In genomic region chr4:14152834-14153519, GRCh38 we compare ENCODE assay signal across 12 cellular contexts.
A peak's percentile ranks its signal among the peaks of the same experiment; 100 is the strongest.
DNase-seq lines count a peak whose midpoint lies in the region; ATAC-seq, FAIRE-seq and TF ChIP-seq lines count a peak whose summit lies in the region.
"Had no signal": no experiment of that assay in that cellular context is flagged by ENCODE, and none has a peak within 500 bp of the region (broad histone marks: within the 10 kb centered on the region; RNA-seq: fewer than 3 reads in every experiment).

No MANE protein-coding gene starts in this region.

- no peak for TF ChIP-seq CTCF in GM12878 (IDR thresholded peaks at IDR 0.05 in 2 of 3, conservative IDR thresholded peaks at IDR 0.05 in 1 of 3; ENCODE audit: control insufficient read depth in 2 of 3, extremely low read depth in 1 of 3, insufficient read depth in 1 of 3, low read depth in 3 of 3, low read length in 3 of 3)

- H3K4me3 ChIP-seq in GM12878, result no peak overlapping the region
- H3K4me3 ChIP-seq: skin epidermis had no signal

- FAIRE-seq in GM12878 (lab: Jason Lieb, UNC), result no peak
- FAIRE-seq: keratinocyte had no signal

- peak; percentile 88 for ATAC-seq in GM18907 (IDR thresholded peaks at IDR 0.05; ENCODE audit: unreplicated experiment)
- peak; percentile 64 for ATAC-seq in GM21528 (IDR thresholded peaks at IDR 0.05; ENCODE audit: low FRiP score, unreplicated experiment)
- peak; percentile 59 for ATAC-seq in HG03060 (IDR thresholded peaks at IDR 0.05; ENCODE audit: low read depth, unreplicated experiment)
- peak; percentile 84 for ATAC-seq in GM12878
- ATAC-seq: CD8-positive, alpha-beta T cell; naive thymus-derived CD8-positive, alpha-beta T cell had no signal

- TF ChIP-seq POLR2A in GM12878 (IDR thresholded peaks at IDR 0.05; ENCODE audit: low read depth, low read length), result no peak

- no peak overlapping the region; the same call in 1 of the 2 replicates for H3K27ac ChIP-seq in GM12878 (ENCODE audit: control insufficient read depth, insufficient read depth)
- H3K27ac ChIP-seq: skin epidermis had no signal

- no peaks in the 10 kb centered on the region for H3K36me3 ChIP-seq in GM12878 (ENCODE audit: control insufficient read depth in 2 of 2, insufficient read depth in 2 of 2, low read length in 1 of 2)

- H3K4me1 ChIP-seq in GM12878 (ENCODE audit: control insufficient read depth, insufficient read depth, low read length), result peaks cover 24% of the 10 kb centered on the region

- no peak overlapping the region for H3K9ac ChIP-seq in GM12878 (ENCODE audit: control insufficient read depth, insufficient read depth, low read length)

- no peaks in the 10 kb centered on the region for H3K79me2 ChIP-seq in GM12878 (ENCODE audit: control insufficient read depth, insufficient read depth, low read length)

- SMC1A ChIA-PET in GM12878 (lab: Charles Lee; ENCODE audit: uncharacterized antibody, unreplicated experiment), result interaction anchor here (0.7 to 2.7 kb wide), 9 partner anchors 9 to 858 kb away, joined by 3 to 28 read pairs (median 5); no protein-coding TSS in a partner anchor

- TF ChIP-seq RAD21 in GM12878 (IDR thresholded peaks at IDR 0.05; ENCODE audit: insufficient read depth, low read depth, low read length), result no peak

- in situ Hi-C loops in GM12878 (cut with MboI), result loop anchor here (25.0 kb wide), 1 partner anchor 859 kb away; the partner anchor contains the start of gene CPEB2

- DNase-seq in GM12878 (ENCODE audit: low read depth, low spot score), result no peak
- DNase-seq in NCI-H1105 treated with DMSO at 0.1 percent for 48 hours (lab: John Stamatoyannopoulos, UW), result no peak
- no peak for DNase-seq in effector CD4-positive, alpha-beta T cell
- no peak for DNase-seq in SHP77 treated with DMSO at 0.1 percent for 48 hours (lab: John Stamatoyannopoulos, UW)
- no peak for DNase-seq in RPMI8226
- DNase-seq: CD8-positive, alpha-beta T cell; naive thymus-derived CD8-positive, alpha-beta T cell had no signal

- 26% methylated on average over 4 of the region's 4 CpGs for WGBS in GM12878 (ENCODE audit: insufficient coverage, insufficient replicate concordance, low lambda C conversion rate, missing lambda C conversion rate)

- no peaks in the 10 kb centered on the region for H4K20me1 ChIP-seq in GM12878 (ENCODE audit: control insufficient read depth, insufficient read depth)

- H3K9me3 ChIP-seq in GM12878 (replicated peaks; ENCODE audit: control insufficient read depth, insufficient read depth, low read length), result no peaks in the 10 kb centered on the region

- H3K27me3 ChIP-seq in GM12878 (replicated peaks in 1 of 2; ENCODE audit: control insufficient read depth in 2 of 2, insufficient read depth in 2 of 2, low read length in 1 of 2), result no peaks in the 10 kb centered on the region

- RAD21 ChIA-PET in GM12878 (lab: Charles Lee; ENCODE audit: unreplicated experiment), result interaction anchor here (0.6 to 6.6 kb wide), 5 partner anchors 9 to 29 kb away, joined by 3 to 81 read pairs (median 7); no protein-coding TSS in a partner anchor

- intact Hi-C loops in GM12878 (cut with micrococcal nuclease; ENCODE audit: unreplicated experiment), result no loop called here

- peak; percentile 18 to 58; a peak in 1 of 4 replicates for TF ChIP-seq EP300 in GM12878 (IDR thresholded peaks at IDR 0.05; ENCODE audit: borderline replicate concordance in 1 of 2, control insufficient read depth in 1 of 2, low read depth in 2 of 2, low read length in 2 of 2)

- no TSS peak for BruUV-seq in GM12878 (replicated peaks; lab: Mats Ljungman, UMichigan)

- no peak overlapping the region; the same call in 1 of the 2 replicates for H3K4me2 ChIP-seq in GM12878 (ENCODE audit: control insufficient read depth, insufficient read depth)

- CTCF ChIA-PET in GM12878 (lab: Yijun Ruan, JAX), result interaction anchor here (0.9 to 1.2 kb wide), 3 partner anchors 8 to 25 kb away, joined by 3 to 4 read pairs (median 3); no protein-coding TSS in a partner anchor

- POLR2A ChIA-PET in GM12878 (lab: Charles Lee), result interaction anchor here (2.0 to 2.7 kb wide), 2 partner anchors 12 to 16 kb away, joined by 9 to 12 read pairs; no protein-coding TSS in a partner anchor

- H2AFZ ChIP-seq in GM12878 (ENCODE audit: control insufficient read depth, low read depth, low read length), result no peak overlapping the region

TF ChIP-seq in GM12878, 131 proteins besides CTCF, POLR2A, EP300 and RAD21:
- peak; percentile 56; the same call in 1 of the 2 replicates for TF ChIP-seq NFIC (IDR thresholded peaks at IDR 0.05; ENCODE audit: low read depth, low read length)
- peak; percentile 35; the same call in 1 of the 2 replicates for TF ChIP-seq MTA2 (IDR thresholded peaks at IDR 0.05; ENCODE audit: low read depth)
- 0 out of 2 replicates have a peak, but pooled peaks have one; percentile 11 for TF ChIP-seq RUNX3 (IDR thresholded peaks at IDR 0.05; ENCODE audit: low read length)
- TF ChIP-seq CBFB (IDR thresholded peaks at IDR 0.05; ENCODE audit: low read depth), result no peak
- peak; percentile 84 for TF ChIP-seq JUNB (IDR thresholded peaks at IDR 0.05)
- no peak for TF ChIP-seq YBX1 (IDR thresholded peaks at IDR 0.05)
- TF ChIP-seq GABPA (IDR thresholded peaks at IDR 0.05; ENCODE audit: low read depth), result no peak
- TF ChIP-seq RELB (IDR thresholded peaks at IDR 0.05; ENCODE audit: low read depth), result peak; percentile 40; the same call in 1 of the 2 replicates
- no peak for TF ChIP-seq RELA (IDR thresholded peaks at IDR 0.05; ENCODE audit: borderline replicate concordance, partially characterized antibody)
- no peak for TF ChIP-seq TBL1XR1 (IDR thresholded peaks at IDR 0.05; ENCODE audit: low read depth, low read length)
- TF ChIP-seq ATF2 (IDR thresholded peaks at IDR 0.05; ENCODE audit: low read length), result peak; percentile 44; the same call in 1 of the 2 replicates
- TF ChIP-seq ATF7 (IDR thresholded peaks at IDR 0.05; ENCODE audit: low read depth), result no peak
